Comparison of ENCODE assay signal across 8 cellular contexts in the genomic region with DNA sequence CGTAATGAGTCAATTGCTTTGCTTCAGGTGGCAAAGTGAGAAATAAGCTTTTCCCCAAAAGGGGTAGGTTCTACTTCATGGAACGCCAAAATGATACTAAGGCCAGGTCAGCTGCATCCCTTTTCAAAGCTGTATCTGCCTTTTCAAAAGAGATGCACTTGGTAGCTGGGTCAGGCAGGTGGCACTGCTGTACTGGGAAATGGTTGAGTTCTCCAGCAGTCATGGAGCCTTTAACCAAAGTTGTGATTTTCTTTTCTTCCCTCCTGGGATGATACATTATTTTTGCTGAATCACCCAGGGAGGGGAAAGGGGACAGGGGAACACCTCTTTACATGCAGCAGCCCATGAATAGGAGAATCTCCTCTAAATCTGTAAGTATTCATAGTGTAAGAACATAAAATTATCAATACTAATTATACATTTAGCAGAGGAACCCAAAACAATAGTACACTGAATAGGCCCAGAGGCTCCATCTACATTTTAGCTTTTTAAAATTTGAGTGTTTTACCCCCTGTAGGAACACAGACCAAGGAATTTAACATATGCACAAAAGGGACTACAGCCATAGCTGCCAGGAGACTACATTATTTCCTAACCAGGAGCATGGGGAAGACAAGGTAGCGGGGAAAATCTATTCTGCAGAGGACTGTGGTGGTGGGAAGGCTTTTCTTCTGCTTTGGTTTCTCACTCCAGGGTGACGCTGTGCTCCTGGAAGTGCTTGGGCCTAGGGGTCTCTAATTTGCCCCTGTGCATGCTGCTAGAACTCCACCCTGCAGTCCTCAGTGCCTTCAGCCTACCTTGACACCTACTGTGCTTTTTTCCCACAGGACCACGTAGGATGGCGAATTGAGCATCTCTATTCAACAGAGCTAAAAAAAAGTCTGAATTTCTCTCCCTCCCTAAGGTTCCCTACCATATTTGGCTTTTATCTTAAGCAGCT. TPM values are rescaled to one million over a fixed set of nuclear protein-coding genes. Genes with fewer than 3 reads are reported as not detected.
DNase-seq lines count a peak whose midpoint lies in the region; ATAC-seq, FAIRE-seq and TF ChIP-seq lines count a peak whose summit lies in the region.

No MANE protein-coding gene starts in this region.

- TF ChIP-seq POLR2A in H54 (IDR thresholded peaks at IDR 0.05; ENCODE audit: low read depth, low read length), result no peak

- peak; percentile 68 to 79 for TF ChIP-seq CTCF in Caco-2 (IDR thresholded peaks at IDR 0.05; ENCODE audit: insufficient read depth in 1 of 2, low read depth in 1 of 2, low read length in 1 of 2, severe bottlenecking in 1 of 2, unreplicated experiment in 1 of 2)
- peak; percentile 84 for TF ChIP-seq CTCF in endodermal cell (conservative IDR thresholded peaks at IDR 0.05)

- BruUV-seq in Caco-2 (replicated peaks; lab: Mats Ljungman, UMichigan), result no TSS peak

- no peak overlapping the region for H3K9ac ChIP-seq in endodermal cell (ENCODE audit: extremely low read depth, low read length, poor library complexity, severe bottlenecking)

- H3K4me3 Mint-ChIP-seq in Caco-2 (ENCODE audit: unreplicated experiment) (no peak overlapping the region), endodermal cell (no peak overlapping the region)

- intact Hi-C loops in Caco-2 (cut with micrococcal nuclease; ENCODE audit: unreplicated experiment), result loop anchor here (1.0 to 5.0 kb wide), 7 partner anchors 38 to 416 kb away; partner anchors contain the start of genes BCAP29, COG5 and DUS4L

- no peaks in the 10 kb centered on the region for H3K9me3 Mint-ChIP-seq in Caco-2 (ENCODE audit: unreplicated experiment)
- no peaks in the 10 kb centered on the region for H3K9me3 Mint-ChIP-seq in endodermal cell

- no peak overlapping the region for H3K27ac Mint-ChIP-seq in Caco-2 (ENCODE audit: unreplicated experiment)
- H3K27ac Mint-ChIP-seq in endodermal cell, result peak overlapping the region; percentile 29

- no peak overlapping the region for H3K27ac ChIP-seq in endodermal cell (ENCODE audit: low read depth, low read length)

- no peaks in the 10 kb centered on the region for H3K27me3 Mint-ChIP-seq in Caco-2 (ENCODE audit: insufficient read depth, unreplicated experiment)
- H3K27me3 Mint-ChIP-seq in endodermal cell (ENCODE audit: insufficient read depth), result no peaks in the 10 kb centered on the region

- ATAC-seq in HG03571 (IDR thresholded peaks at IDR 0.05; ENCODE audit: unreplicated experiment), result no peak

- POLR2A ChIA-PET in Caco-2 (lab: Charles Lee), result no interaction called here

- peak; percentile 95 for FAIRE-seq in H54 (lab: Jason Lieb, UNC)

- H3K9me3 ChIP-seq in Caco-2, result no peaks in the 10 kb centered on the region
- H3K9me3 ChIP-seq in endodermal cell (ENCODE audit: control insufficient read depth, low read length), result no peaks in the 10 kb centered on the region

- 69 to 81% methylated on average over 5 to 6 of the region's 6 CpGs for WGBS in endodermal cell (ENCODE audit: insufficient coverage in 1 of 2, insufficient read length in 1 of 2), 2 experiments

- CTCF ChIA-PET in Caco-2 (lab: Charles Lee), result interaction anchor here (0.6 to 2.1 kb wide), 10 partner anchors 12 to 416 kb away, joined by 3 to 12 read pairs (median 5); partner anchors contain the start of genes CBLL1, COG5 and DUS4L

- H3K4me1 ChIP-seq in Caco-2, result no peaks in the 10 kb centered on the region
- no peaks in the 10 kb centered on the region for H3K4me1 ChIP-seq in endodermal cell (ENCODE audit: control insufficient read depth, insufficient read depth, low read length)

- H3K36me3 Mint-ChIP-seq in Caco-2 (ENCODE audit: insufficient read depth, unreplicated experiment) (peaks cover 13% of the 10 kb centered on the region), endodermal cell (ENCODE audit: low read depth) (peaks cover 1% of the 10 kb centered on the region)

- H3K4me3 ChIP-seq in Caco-2 (ENCODE audit: low read depth, low read length) (no peak overlapping the region), endodermal cell (ENCODE audit: low read length) (no peak overlapping the region)

- no peaks in the 10 kb centered on the region for H3K4me1 Mint-ChIP-seq in Caco-2 (ENCODE audit: low read depth, unreplicated experiment)
- H3K4me1 Mint-ChIP-seq in endodermal cell, result no peaks in the 10 kb centered on the region

- peak; percentile 61 to 63 for DNase-seq in Caco-2
- peak; percentile 17 for DNase-seq in H54 (ENCODE audit: insufficient read length, low spot score)
- DNase-seq in NCI-H226, result peak; percentile 54
- peak; percentile 38 for DNase-seq in activated CD4-positive, alpha-beta T cell treated with anti-CD3 and anti-CD28 coated beads, Interleukin-2, amount 50 U/mL, for 1 hour
- DNase-seq in endodermal cell, result peak; percentile 79
- DNase-seq in lung microvascular endothelial cell (ENCODE audit: low read depth in 2 of 2), result peak; percentile 76 to 86
- DNase-seq in stimulated activated CD8-positive, alpha-beta memory T cell treated with anti-CD3 and anti-CD28 coated beads, Interleukin-7, amount 100 ng/mL, for 4 hours (ENCODE audit: low read depth in 2 of 2), result peak; percentile 12 to 13

- H3K36me3 ChIP-seq in Caco-2 (ENCODE audit: control insufficient read depth, insufficient read depth, low read length), result no peaks in the 10 kb centered on the region
- H3K36me3 ChIP-seq in endodermal cell (ENCODE audit: control insufficient read depth, insufficient read depth, low read length), result no peaks in the 10 kb centered on the region

- no peaks in the 10 kb centered on the region for H3K27me3 ChIP-seq in Caco-2 (replicated peaks; ENCODE audit: control insufficient read depth, insufficient read depth, low read length)
- H3K27me3 ChIP-seq in endodermal cell (ENCODE audit: control insufficient read depth, insufficient read depth, low read length, poor library complexity, severe bottlenecking), result no peaks in the 10 kb centered on the region

RNA-seq across cellular contexts. Expression of gene GPR22, which starts 6.4 kb away (rescaled TPM):
- total RNA-seq in Caco-2 (2022), result not detected in 2 replicates
- not detected for total RNA-seq in endodermal cell
- 0.82 TPM for polyA plus RNA-seq in endodermal cell (2013, experiment 1 of 2)
- polyA plus RNA-seq in endodermal cell (2013, experiment 2 of 2), result 0.50 TPM
- not detected in 2 replicates for total RNA-seq in lung microvascular endothelial cell

Comparison
In these comparisons a context has a peak if more than half of its experiments do, and no peak if none do; other contexts are left out.
1. DNase-seq: peak in every context shown above with its lines; median percentile 81 in lung microvascular endothelial cell; 79 in endodermal cell; 62 in Caco-2; 54 in NCI-H226; 38 in activated CD4-positive, alpha-beta T cell treated with anti-CD3 and anti-CD28 coated beads, Interleukin-2, amount 50 U/mL, for 1 hour; 17 in H54; 12 in stimulated activated CD8-positive, alpha-beta memory T cell treated with anti-CD3 and anti-CD28 coated beads, Interleukin-7, amount 100 ng/mL, for 4 hours.